ENCODE assay signal across 1 cellular context in the genomic region with DNA sequence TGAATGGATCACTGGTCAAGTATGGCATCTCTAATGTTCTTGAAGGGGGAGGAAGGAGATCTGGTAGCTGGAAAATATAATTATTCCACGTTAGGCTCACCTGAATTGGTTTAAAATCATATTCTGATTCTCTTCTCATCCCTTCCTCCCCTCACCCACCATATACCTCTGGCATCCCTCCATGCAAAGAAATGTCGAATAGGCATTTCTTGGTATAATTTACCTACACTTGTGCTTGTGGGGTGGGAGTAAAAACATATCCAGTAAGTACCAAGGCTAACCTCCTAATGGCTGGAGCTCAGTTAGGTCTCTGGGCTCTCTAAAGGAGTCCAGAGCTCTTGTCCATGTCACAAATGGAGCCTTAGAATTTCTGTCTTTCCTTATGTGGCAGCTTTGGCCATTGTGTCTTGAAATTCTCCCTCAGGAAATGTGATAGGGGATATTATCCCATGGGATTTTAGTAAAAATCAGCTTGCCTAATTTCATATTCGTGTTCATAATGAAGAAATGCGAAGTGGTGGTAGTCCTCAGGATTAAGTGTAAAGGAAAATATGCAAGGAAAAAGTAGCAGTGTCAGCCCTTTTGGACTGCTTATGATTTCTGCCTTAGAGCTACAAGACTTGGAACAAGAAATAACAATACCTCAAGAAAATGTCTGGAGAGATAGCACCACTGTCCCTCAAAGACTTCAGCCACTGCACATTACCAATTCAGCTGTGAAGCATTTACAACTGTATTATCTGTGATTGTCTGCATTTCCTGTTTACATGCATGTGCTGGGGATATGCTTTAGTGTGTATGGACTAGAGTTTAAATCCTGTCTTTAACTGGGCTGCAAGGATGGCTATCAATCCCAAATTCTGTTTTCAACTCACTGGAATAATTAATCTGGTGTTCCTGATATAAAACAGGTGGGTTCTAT.
TF ChIP-seq lines count a peak whose summit lies in the region.

No MANE protein-coding gene starts in this region.

TF ChIP-seq in GM23338, 12 proteins besides CTCF, POLR2A, EP300 and RAD21 (continued from another document):
- TF ChIP-seq, protein P1, sequence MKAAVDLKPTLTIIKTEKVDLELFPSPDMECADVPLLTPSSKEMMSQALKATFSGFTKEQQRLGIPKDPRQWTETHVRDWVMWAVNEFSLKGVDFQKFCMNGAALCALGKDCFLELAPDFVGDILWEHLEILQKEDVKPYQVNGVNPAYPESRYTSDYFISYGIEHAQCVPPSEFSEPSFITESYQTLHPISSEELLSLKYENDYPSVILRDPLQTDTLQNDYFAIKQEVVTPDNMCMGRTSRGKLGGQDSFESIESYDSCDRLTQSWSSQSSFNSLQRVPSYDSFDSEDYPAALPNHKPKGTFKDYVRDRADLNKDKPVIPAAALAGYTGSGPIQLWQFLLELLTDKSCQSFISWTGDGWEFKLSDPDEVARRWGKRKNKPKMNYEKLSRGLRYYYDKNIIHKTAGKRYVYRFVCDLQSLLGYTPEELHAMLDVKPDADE (IDR thresholded peaks at IDR 0.05): no peak; the same call in 1 of the 2 replicates
- TF ChIP-seq JUNB (IDR thresholded peaks at IDR 0.05; ENCODE audit: unreplicated experiment): no peak
